In genomic region chr7:139720705-139721231, GRCh38 we compare ENCODE assay signal across 9 cellular contexts. TPM values are rescaled to one million over a fixed set of nuclear protein-coding genes. Genes with fewer than 3 reads are reported as not detected.
DNase-seq lines count a peak whose midpoint lies in the region; ATAC-seq and TF ChIP-seq lines count a peak whose summit lies in the region.
"Had no signal": no experiment of that assay in that cellular context is flagged by ENCODE, and none has a peak within 500 bp of the region (broad histone marks: within the 10 kb centered on the region; RNA-seq: fewer than 3 reads in every experiment).

No MANE protein-coding gene starts in this region.

- no peaks in the 10 kb centered on the region for H3K9me3 Mint-ChIP-seq in activated CD4-positive, alpha-beta T cell treated with anti-CD3 and anti-CD28 coated beads for 36 hours (ENCODE audit: low read depth)
- H3K9me3 Mint-ChIP-seq in stimulated activated naive B cell treated with anti-CD40 and anti-IgM and Interleukin-4, amounts not matched to agents 10 μg/mL and 1 μg/mL and 100 μg/mL, for 72 hours = peaks cover 0 to 1% of the 10 kb centered on the region in 2 donors
- H3K9me3 Mint-ChIP-seq in WTC11 = no peaks in the 10 kb centered on the region

- no peaks in the 10 kb centered on the region for H3K27me3 Mint-ChIP-seq in activated CD4-positive, alpha-beta T cell treated with anti-CD3 and anti-CD28 coated beads for 36 hours
- no peaks in the 10 kb centered on the region for H3K27me3 Mint-ChIP-seq in stimulated activated naive B cell treated with anti-CD40 and anti-IgM and Interleukin-4, amounts not matched to agents 10 μg/mL and 1 μg/mL and 100 μg/mL, for 72 hours
- H3K27me3 Mint-ChIP-seq in WTC11 (ENCODE audit: low read depth) = no peaks in the 10 kb centered on the region

- intact Hi-C loops in activated CD4-positive, alpha-beta T cell treated with anti-CD3 and anti-CD28 coated beads for 36 hours (cut with DNase I, micrococcal nuclease) = no loop called here

- no peak overlapping the region for H3K27ac Mint-ChIP-seq in activated CD4-positive, alpha-beta T cell treated with anti-CD3 and anti-CD28 coated beads for 36 hours
- H3K27ac Mint-ChIP-seq in stimulated activated naive B cell treated with anti-CD40 and anti-IgM and Interleukin-4, amounts not matched to agents 10 μg/mL and 1 μg/mL and 100 μg/mL, for 72 hours = no peak overlapping the region
- no peak overlapping the region for H3K27ac Mint-ChIP-seq in WTC11

- H3K36me3 Mint-ChIP-seq in activated CD4-positive, alpha-beta T cell treated with anti-CD3 and anti-CD28 coated beads for 36 hours (ENCODE audit: low read depth) = peaks cover 7% of the 10 kb centered on the region
- H3K36me3 Mint-ChIP-seq in stimulated activated naive B cell treated with anti-CD40 and anti-IgM and Interleukin-4, amounts not matched to agents 10 μg/mL and 1 μg/mL and 100 μg/mL, for 72 hours = peaks cover 12 to 16% of the 10 kb centered on the region in 2 donors
- H3K36me3 Mint-ChIP-seq in WTC11 = peaks cover 13% of the 10 kb centered on the region

- ATAC-seq in activated CD4-positive, alpha-beta T cell treated with anti-CD3 and anti-CD28 coated beads for 36 hours = peak; percentile 69
- ATAC-seq in stimulated activated naive B cell treated with anti-CD40 and anti-IgM and Interleukin-4, amounts not matched to agents 10 μg/mL and 1 μg/mL and 100 μg/mL, for 72 hours (replicated peaks) = peak; percentile 38 to 51
- ATAC-seq in HG03045 (IDR thresholded peaks at IDR 0.05; ENCODE audit: unreplicated experiment) = no peak
- no peak for ATAC-seq in WTC11
- ATAC-seq in GM21528 (IDR thresholded peaks at IDR 0.05; ENCODE audit: low FRiP score, unreplicated experiment) = no peak

- TF ChIP-seq CTCF in foreskin fibroblast (IDR thresholded peaks at IDR 0.05; ENCODE audit: low read depth, low read length) (no peak), WTC11 (IDR thresholded peaks at IDR 0.05) (no peak)

- POLR2A ChIA-PET in activated CD4-positive, alpha-beta T cell treated with anti-CD3 and anti-CD28 coated beads for 36 hours (lab: Charles Lee) = no interaction called here
- POLR2A ChIA-PET in WTC11 (lab: Charles Lee) = no interaction called here

- H3K4me1 Mint-ChIP-seq in activated CD4-positive, alpha-beta T cell treated with anti-CD3 and anti-CD28 coated beads for 36 hours = peaks cover 20% of the 10 kb centered on the region
- peaks cover 13 to 17% of the 10 kb centered on the region in 2 donors for H3K4me1 Mint-ChIP-seq in stimulated activated naive B cell treated with anti-CD40 and anti-IgM and Interleukin-4, amounts not matched to agents 10 μg/mL and 1 μg/mL and 100 μg/mL, for 72 hours
- peaks cover 10% of the 10 kb centered on the region for H3K4me1 Mint-ChIP-seq in WTC11

- CTCF ChIA-PET in activated CD4-positive, alpha-beta T cell treated with anti-CD3 and anti-CD28 coated beads for 36 hours (lab: Charles Lee) = interaction anchor here (1.0 kb wide), 1 partner anchor 32 kb away, joined by 3 read pairs; no protein-coding TSS in a partner anchor
- CTCF ChIA-PET in WTC11 (lab: Charles Lee) = interaction anchor here (1.1 kb wide), 1 partner anchor 19 kb away, joined by 4 read pairs; no protein-coding TSS in a partner anchor

- DNase-seq in activated CD4-positive, alpha-beta T cell treated with anti-CD3 and anti-CD28 coated beads for 36 hours = peak; percentile 42
- no peak for DNase-seq in activated CD4-positive, alpha-beta T cell treated with anti-CD3 and anti-CD28 coated beads for 4 hours
- DNase-seq in NCI-H69 (lab: John Stamatoyannopoulos, UW) = peak; percentile 52
- peak; percentile 63 to 76 for DNase-seq in foreskin fibroblast
- no peak for DNase-seq in stimulated activated naive B cell treated with anti-CD40 and anti-IgM and Interleukin-4, amounts not matched to agents 10 μg/mL and 1 μg/mL and 100 μg/mL, for 72 hours
- no peak for DNase-seq in WTC11 (ENCODE audit: low spot score)
- DNase-seq: NCI-H2227 treated with DMSO at 0.1 percent for 48 hours had no signal

- no peak overlapping the region for H3K4me3 ChIP-seq in foreskin fibroblast (ENCODE audit: low read depth in 1 of 2, low read length in 2 of 2)

- no peak overlapping the region for H3K4me3 Mint-ChIP-seq in activated CD4-positive, alpha-beta T cell treated with anti-CD3 and anti-CD28 coated beads for 36 hours
- no peak overlapping the region for H3K4me3 Mint-ChIP-seq in stimulated activated naive B cell treated with anti-CD40 and anti-IgM and Interleukin-4, amounts not matched to agents 10 μg/mL and 1 μg/mL and 100 μg/mL, for 72 hours
- H3K4me3 Mint-ChIP-seq in WTC11 = no peak overlapping the region

TF ChIP-seq in WTC11, 78 proteins besides CTCF, POLR2A, EP300 and RAD21:
- TF ChIP-seq TCF7 (CRISPR knock-in tag; IDR thresholded peaks at IDR 0.05; ENCODE audit: low read depth) (no peak), NR3C1 (CRISPR knock-in tag; conservative IDR thresholded peaks at IDR 0.05; ENCODE audit: low read depth) (no peak), TEAD1 (CRISPR knock-in tag; IDR thresholded peaks at IDR 0.05) (no peak), MXD4 (CRISPR knock-in tag; IDR thresholded peaks at IDR 0.05; ENCODE audit: borderline replicate concordance) (no peak), E2F1 (CRISPR knock-in tag; IDR thresholded peaks at IDR 0.05) (no peak), SMAD3 (CRISPR knock-in tag; IDR thresholded peaks at IDR 0.05; ENCODE audit: borderline replicate concordance) (no peak), ZMAT4 (CRISPR knock-in tag; IDR thresholded peaks at IDR 0.05) (no peak), MLX (CRISPR knock-in tag; IDR thresholded peaks at IDR 0.05) (no peak), ZNF263 (CRISPR knock-in tag; IDR thresholded peaks at IDR 0.05; ENCODE audit: low read depth) (no peak), ZNF423 (CRISPR knock-in tag; IDR thresholded peaks at IDR 0.05) (no peak), ATF2 (CRISPR knock-in tag; IDR thresholded peaks at IDR 0.05; ENCODE audit: borderline replicate concordance, low read depth) (no peak), CREM (CRISPR knock-in tag; IDR thresholded peaks at IDR 0.05) (no peak), NR1H2 (CRISPR knock-in tag; IDR thresholded peaks at IDR 0.05) (no peak), ZNF416 (CRISPR knock-in tag; IDR thresholded peaks at IDR 0.05) (no peak), USF2 (CRISPR knock-in tag; IDR thresholded peaks at IDR 0.05) (no peak)

RNA-seq across cellular contexts. Expression of gene HIPK2, which starts 57.0 kb away (rescaled TPM):
- total RNA-seq in activated CD4-positive, alpha-beta T cell treated with anti-CD3 and anti-CD28 coated beads for 36 hours = 10 to 100 TPM; 23.9 to 36.2 TPM
- 20.8 to 25.3 TPM (median 21.3 TPM) in 3 replicates for total RNA-seq in WTC11 (2021)

Comparison
In these comparisons a context has a peak if more than half of its experiments do, and no peak if none do; other contexts are left out.
1. DNase-seq: peak in activated CD4-positive, alpha-beta T cell treated with anti-CD3 and anti-CD28 coated beads for 36 hours (single experiment), NCI-H69 (single experiment) and foreskin fibroblast (2 of 2); none in activated CD4-positive, alpha-beta T cell treated with anti-CD3 and anti-CD28 coated beads for 4 hours (0 of 2), stimulated activated naive B cell treated with anti-CD40 and anti-IgM and Interleukin-4, amounts not matched to agents 10 μg/mL and 1 μg/mL and 100 μg/mL, for 72 hours (single experiment) and WTC11 (single experiment).
2. ATAC-seq: peak in activated CD4-positive, alpha-beta T cell treated with anti-CD3 and anti-CD28 coated beads for 36 hours (single experiment) and stimulated activated naive B cell treated with anti-CD40 and anti-IgM and Interleukin-4, amounts not matched to agents 10 μg/mL and 1 μg/mL and 100 μg/mL, for 72 hours (2 of 2); none in HG03045 (single experiment), WTC11 (single experiment) and GM21528 (single experiment).